Comparison of ENCODE assay signal across 9 cellular contexts in genomic region chr11:74138572-74138971, GRCh38. TPM values are rescaled to one million over a fixed set of nuclear protein-coding genes. Genes with fewer than 3 reads are reported as not detected.
DNase-seq lines count a peak whose midpoint lies in the region; TF ChIP-seq lines count a peak whose summit lies in the region.
"Had no signal": no experiment of that assay in that cellular context is flagged by ENCODE, and none has a peak within 500 bp of the region (broad histone marks: within the 10 kb centered on the region; RNA-seq: fewer than 3 reads in every experiment).

No MANE protein-coding gene starts in this region.

- POLR2A ChIA-PET in AG04450 (lab: Yijun Ruan, JAX): no interaction called here

- H3K27ac ChIP-seq in AG04450 (ENCODE audit: low read depth, low read length) (peak overlapping the region; percentile 83), dorsolateral prefrontal cortex (peak overlapping the region in 36 of 59 donors; percentile 2 to 79 (median 41)), mesodermal cell (ENCODE audit: low read depth, low read length, severe bottlenecking) (peak overlapping the region; percentile 97)

- H3K36me3 ChIP-seq in MG63 (peaks cover 21% of the 10 kb centered on the region), mesodermal cell (ENCODE audit: control insufficient read depth, insufficient read depth, low read length) (peaks cover 25% of the 10 kb centered on the region)

- peaks cover 47% of the 10 kb centered on the region for H3K4me1 ChIP-seq in mesodermal cell (ENCODE audit: control insufficient read depth, insufficient read depth, low read length, poor library complexity, severe bottlenecking)

- CTCF ChIA-PET in AG04450 (lab: Charles Lee): no interaction called here

- H3K4me3 ChIP-seq in AG04450 (ENCODE audit: low read depth, low read length) (no peak overlapping the region), MG63 (no peak overlapping the region), dorsolateral prefrontal cortex (no peak overlapping the region), mesodermal cell (ENCODE audit: extremely low read depth, insufficient read depth, low read length, poor library complexity, severe bottlenecking) (no peak overlapping the region)

- H3K27me3 ChIP-seq in AG04450 (ENCODE audit: control insufficient read depth, insufficient read depth, low read length) (no peaks in the 10 kb centered on the region), MG63 (no peaks in the 10 kb centered on the region), dorsolateral prefrontal cortex (no peaks in the 10 kb centered on the region)

- DNase-seq in AG04450 (ENCODE audit: low read depth, low spot score) (peak; percentile 97), MG63 (peak; percentile 43), dorsolateral prefrontal cortex (peak in 1 of 10 donors; percentile 18), NCI-H146 treated with DMSO at 0.1 percent for 48 hours (lab: John Stamatoyannopoulos, UW; ENCODE audit: unreplicated experiment) (no peak), NCI-H187 (lab: John Stamatoyannopoulos, UW) (no peak)
- DNase-seq in stimulated activated CD4-positive, alpha-beta T cell treated with anti-CD3 and anti-CD28 coated beads, Interleukin-4, amount 100 ng/mL, for 24 hours: no peak
- no peak for DNase-seq in stimulated activated CD4-positive, alpha-beta T cell treated with anti-CD3 and anti-CD28 coated beads, Interleukin-2, amount 100 ng/mL, for 48 hours
- DNase-seq: naive B cell had no signal

- H3K9me3 ChIP-seq in AG04450 (ENCODE audit: control insufficient read depth, insufficient read depth, low read length) (no peaks in the 10 kb centered on the region), MG63 (peaks cover 3% of the 10 kb centered on the region), mesodermal cell (ENCODE audit: control insufficient read depth, low read length) (no peaks in the 10 kb centered on the region)

- WGBS in mesodermal cell (ENCODE audit: insufficient coverage in 2 of 2), 2 experiments: 40 to 60% methylated on average over 1 of the region's 2 CpGs

- TF ChIP-seq CTCF in AG04450 (IDR thresholded peaks at IDR 0.05; ENCODE audit: low read depth, low read length) (no peak), dorsolateral prefrontal cortex (IDR thresholded peaks at IDR 0.05 in 54 of 56, conservative IDR thresholded peaks at IDR 0.05 in 2 of 56; ENCODE audit: low read depth in 1 of 56, partially characterized antibody in 56 of 56) (no peak)

- intact Hi-C loops in dorsolateral prefrontal cortex (cut with DNase I): no loop called here

RNA-seq across cellular contexts. Expression of gene C2CD3, which starts 32.2 kb away (rescaled TPM):
- 8.4 and 8.7 TPM in 2 replicates for polyA plus RNA-seq in AG04450 (2011; rRNA removed)
- 29.5 and 30.1 TPM in 2 replicates for polyA minus RNA-seq in AG04450 (2011; rRNA and poly(A)+ RNA removed)
- 5.8 and 7.8 TPM in 2 replicates for total RNA-seq in MG63 (2014; rRNA removed; shearing (Covaris generic); ENCODE audit: low replicate concordance)
- 10 to 100 TPM; 30.0 to 76.8 (median 42.6) TPM for total RNA-seq in dorsolateral prefrontal cortex
- 16.9 TPM for polyA plus RNA-seq in mesodermal cell (2013, experiment 1 of 2)
- 12.2 TPM for polyA plus RNA-seq in mesodermal cell (2013, experiment 2 of 2)

RNA-seq across cellular contexts. Expression of gene PPME1, which starts 32.5 kb away (rescaled TPM):
- polyA plus RNA-seq in AG04450 (2011; rRNA removed): 57.2 and 59.6 TPM in 2 replicates
- polyA minus RNA-seq in AG04450 (2011; rRNA and poly(A)+ RNA removed): 44.6 and 48.1 TPM in 2 replicates
- total RNA-seq in MG63 (2014; rRNA removed; shearing (Covaris generic); ENCODE audit: low replicate concordance): 29.0 and 31.6 TPM in 2 replicates
- 100 to 1,000 TPM in 73 of 120 experiments, 10 to 100 TPM in 47; 48.5 to 158 (median 108) TPM for total RNA-seq in dorsolateral prefrontal cortex
- polyA plus RNA-seq in mesodermal cell (2013, experiment 1 of 2): 46.8 TPM
- polyA plus RNA-seq in mesodermal cell (2013, experiment 2 of 2): 38.8 TPM

Comparison
In these comparisons a context has a peak if more than half of its experiments do, and no peak if none do; other contexts are left out.
1. DNase-seq: peak in AG04450 (single experiment) and MG63 (single experiment); none in NCI-H146 treated with DMSO at 0.1 percent for 48 hours (single experiment), NCI-H187 (0 of 2), stimulated activated CD4-positive, alpha-beta T cell treated with anti-CD3 and anti-CD28 coated beads, Interleukin-4, amount 100 ng/mL, for 24 hours (single experiment) and stimulated activated CD4-positive, alpha-beta T cell treated with anti-CD3 and anti-CD28 coated beads, Interleukin-2, amount 100 ng/mL, for 48 hours (0 of 2).
2. H3K27ac ChIP-seq: peak in every context shown above with its lines; median percentile 97 in mesodermal cell; 83 in AG04450; 41 in dorsolateral prefrontal cortex.